Comparison of ENCODE assay signal across 8 cellular contexts in the genomic region with DNA sequence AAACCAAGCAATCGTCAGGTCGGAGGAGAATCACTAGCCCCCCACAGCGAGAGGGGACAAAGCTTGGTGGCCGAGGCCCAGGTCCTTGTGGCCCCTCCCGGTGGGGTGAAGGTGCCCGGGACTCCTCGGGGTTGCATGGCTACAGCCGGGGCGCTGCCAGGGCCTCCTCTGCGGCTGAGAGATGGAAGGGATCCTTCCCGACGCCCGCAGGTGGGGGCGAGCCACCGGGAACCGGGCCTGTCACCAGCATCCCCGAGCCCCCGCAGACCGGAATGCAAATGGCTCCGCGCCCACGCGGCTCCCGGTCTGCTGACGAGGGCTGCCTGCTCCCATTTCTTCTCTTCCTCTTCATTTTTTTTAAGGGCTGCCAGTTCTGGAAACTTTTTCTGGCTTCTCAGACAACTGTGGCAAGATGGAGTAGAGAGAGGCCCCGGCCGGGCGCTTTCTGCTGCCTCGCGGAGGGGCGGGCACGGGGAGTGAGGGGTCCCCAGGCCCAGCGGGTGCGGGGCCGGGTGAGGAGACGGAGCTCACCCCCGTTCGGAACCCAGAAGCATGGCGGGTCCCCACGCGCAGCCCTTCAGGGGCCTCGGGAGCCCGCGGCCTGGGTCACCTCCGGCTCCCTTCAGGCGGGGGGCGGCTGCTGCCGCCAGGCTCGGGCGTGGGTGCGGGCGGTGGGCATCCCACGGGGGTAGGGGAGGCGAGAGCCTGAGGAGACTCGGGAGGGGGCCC. TPM values are rescaled to one million over a fixed set of nuclear protein-coding genes. Genes with fewer than 3 reads are reported as not detected.
DNase-seq lines count a peak whose midpoint lies in the region; ATAC-seq and TF ChIP-seq lines count a peak whose summit lies in the region.

No MANE protein-coding gene starts in this region.

- H3K9me3 ChIP-seq in SU-DHL-6 (ENCODE audit: insufficient read depth, low read length): no peaks in the 10 kb centered on the region
- no peaks in the 10 kb centered on the region for H3K9me3 ChIP-seq in esophagus muscularis mucosa
- 0 out of 2 replicates have a peak, but pooled peaks cover 2% of the 10 kb centered on the region for H3K9me3 ChIP-seq in MG63

- peak overlapping the region; percentile 70 for H3K9ac ChIP-seq in SU-DHL-6 (ENCODE audit: low read length)

- 31% methylated on average over 24 of the region's 55 CpGs for WGBS in esophagus muscularis mucosa

- no peaks in the 10 kb centered on the region for H3K36me3 ChIP-seq in SU-DHL-6 (ENCODE audit: low read length)
- H3K36me3 ChIP-seq in esophagus muscularis mucosa: no peaks in the 10 kb centered on the region
- H3K36me3 ChIP-seq in MG63: no peaks in the 10 kb centered on the region

- no peaks in the 10 kb centered on the region for H3F3A ChIP-seq in SU-DHL-6 (ENCODE audit: insufficient read depth)

- H3K27ac ChIP-seq in SU-DHL-6 (ENCODE audit: low read depth, low read length) (no peak overlapping the region), esophagus muscularis mucosa (replicated peaks in 1 of 4) (peak overlapping the region; percentile 80 to 86 (median 83))

- H3K4me2 ChIP-seq in SU-DHL-6 (ENCODE audit: low read depth, low read length, poor library complexity, severe bottlenecking): peak overlapping the region; percentile 76

- H3K27me3 ChIP-seq in SU-DHL-6 (ENCODE audit: low read length): no peaks in the 10 kb centered on the region
- no peaks in the 10 kb centered on the region for H3K27me3 ChIP-seq in esophagus muscularis mucosa
- no peaks in the 10 kb centered on the region for H3K27me3 ChIP-seq in MG63

- TF ChIP-seq CTCF in SU-DHL-6 (IDR thresholded peaks at IDR 0.05; ENCODE audit: insufficient read depth, low read length, poor library complexity, severe bottlenecking): no peak
- TF ChIP-seq CTCF in esophagus muscularis mucosa (IDR thresholded peaks at IDR 0.05): no peak

- peak overlapping the region; percentile 51 for H3K4me3 ChIP-seq in SU-DHL-6 (ENCODE audit: insufficient read depth, low read length, poor library complexity, severe bottlenecking)
- peak overlapping the region; percentile 62 to 82 (median 74) for H3K4me3 ChIP-seq in esophagus muscularis mucosa
- no peak overlapping the region for H3K4me3 ChIP-seq in MG63

- no peak for TF ChIP-seq POLR2A in esophagus muscularis mucosa (IDR thresholded peaks at IDR 0.05; ENCODE audit: low read depth)

- peaks cover 5 to 21% (median 19%) of the 10 kb centered on the region in 4 donors for H3K4me1 ChIP-seq in esophagus muscularis mucosa

- ATAC-seq in GM21717 (IDR thresholded peaks at IDR 0.05; ENCODE audit: unreplicated experiment): peak; percentile 4
- ATAC-seq in GM18858 (IDR thresholded peaks at IDR 0.05; ENCODE audit: unreplicated experiment): no peak

- no peaks in the 10 kb centered on the region for H3K9me2 ChIP-seq in SU-DHL-6 (replicated peaks; ENCODE audit: insufficient read depth, low read length)

- H2AFZ ChIP-seq in SU-DHL-6 (ENCODE audit: low read depth, low read length, severe bottlenecking): peak overlapping the region; percentile 97

- peak; percentile 51 for DNase-seq in Ammon's horn (ENCODE audit: low spot score)
- no peak for DNase-seq in esophagus muscularis mucosa (ENCODE audit: extremely low spot score)
- DNase-seq in nucleus accumbens (lab: John Stamatoyannopoulos, UW): peak in 39 of 56 donors; percentile 13 to 81 (median 50)
- DNase-seq in MG63: no peak
- no peak for DNase-seq in DMS79 treated with DMSO at 0.1 percent for 48 hours (lab: John Stamatoyannopoulos, UW)

- H4K20me1 ChIP-seq in SU-DHL-6 (ENCODE audit: low read depth, low read length): no peaks in the 10 kb centered on the region

- no peak for TF ChIP-seq EP300 in esophagus muscularis mucosa (IDR thresholded peaks at IDR 0.05)

- intact Hi-C loops in esophagus muscularis mucosa (cut with DNase I): loop anchor here (10.0 kb wide), 1 partner anchor 183 kb away; no protein-coding TSS in a partner anchor

- no peaks in the 10 kb centered on the region for H3K79me2 ChIP-seq in SU-DHL-6 (ENCODE audit: insufficient read depth, low read length)

RNA-seq across cellular contexts. Expression of a gene that starts 27.5 kb away (rescaled TPM):
- total RNA-seq in esophagus muscularis mucosa: 1 to 10 TPM; 3.6 to 9.1 (median 4.5) TPM
- total RNA-seq in MG63 (2014; rRNA removed; shearing (Covaris generic); ENCODE audit: low replicate concordance): 8.3 and 12.9 TPM in 2 replicates

RNA-seq across cellular contexts. Expression of a gene that starts 33.5 kb away (rescaled TPM):
- 10 to 100 TPM; 12.9 to 18.2 (median 15.4) TPM for total RNA-seq in esophagus muscularis mucosa
- total RNA-seq in MG63 (2014; rRNA removed; shearing (Covaris generic); ENCODE audit: low replicate concordance): 3.0 TPM in 1 of 2 replicates, not detected in the other

RNA-seq across cellular contexts. Expression of a gene that starts 59.8 kb away (rescaled TPM):
- 10 to 100 TPM; 37.8 to 54.3 (median 45.8) TPM for total RNA-seq in esophagus muscularis mucosa
- total RNA-seq in MG63 (2014; rRNA removed; shearing (Covaris generic); ENCODE audit: low replicate concordance): 48.1 and 66.4 TPM in 2 replicates

Comparison
In these comparisons a context has a peak if more than half of its experiments do, and no peak if none do; other contexts are left out.
1. DNase-seq: peak in Ammon's horn (single experiment) and nucleus accumbens (39 of 56); none in esophagus muscularis mucosa (single experiment), MG63 (single experiment) and DMS79 treated with DMSO at 0.1 percent for 48 hours (single experiment).